ENCODE assay signal across 1 cellular context in the genomic region with DNA sequence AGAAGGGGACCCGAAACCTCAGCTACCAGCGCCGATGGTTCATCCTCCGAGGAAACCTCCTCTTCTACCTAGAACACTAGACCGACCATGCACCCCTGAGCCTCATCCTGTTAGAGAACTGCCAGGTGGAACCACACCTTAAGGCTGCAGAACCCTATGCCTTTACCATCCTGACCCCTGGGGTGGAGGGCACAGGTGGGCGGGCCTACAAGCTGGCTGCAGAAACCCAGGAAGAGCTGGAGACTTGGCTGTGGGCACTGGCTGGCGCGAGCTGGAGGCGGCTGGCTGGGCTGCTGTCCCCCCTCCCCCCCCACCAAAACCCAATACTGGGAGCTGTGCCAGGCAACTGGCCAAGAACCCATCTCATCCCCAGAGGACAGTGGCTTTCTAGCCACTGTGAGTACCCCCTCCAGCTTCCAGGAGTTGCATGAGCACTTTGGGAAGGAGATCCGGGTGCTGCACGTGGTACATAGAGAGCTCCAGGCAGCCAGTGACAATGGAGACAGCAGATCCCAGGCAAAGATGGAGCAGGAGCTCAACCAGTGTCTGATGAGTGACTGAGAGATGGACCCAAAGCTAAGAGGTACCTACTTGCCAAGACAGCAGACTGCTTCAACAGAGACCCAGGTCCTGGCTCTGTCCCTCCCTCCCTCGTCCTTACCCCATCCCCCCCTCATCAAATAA.
TF ChIP-seq lines count a peak whose summit lies in the region.

No MANE protein-coding gene starts in this region.

TF ChIP-seq in GM12878, 131 proteins besides CTCF, POLR2A, EP300 and RAD21:
- TF ChIP-seq, protein P1, sequence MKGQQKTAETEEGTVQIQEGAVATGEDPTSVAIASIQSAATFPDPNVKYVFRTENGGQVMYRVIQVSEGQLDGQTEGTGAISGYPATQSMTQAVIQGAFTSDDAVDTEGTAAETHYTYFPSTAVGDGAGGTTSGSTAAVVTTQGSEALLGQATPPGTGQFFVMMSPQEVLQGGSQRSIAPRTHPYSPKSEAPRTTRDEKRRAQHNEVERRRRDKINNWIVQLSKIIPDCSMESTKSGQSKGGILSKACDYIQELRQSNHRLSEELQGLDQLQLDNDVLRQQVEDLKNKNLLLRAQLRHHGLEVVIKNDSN (IDR thresholded peaks at IDR 0.05; ENCODE audit: borderline replicate concordance, extremely low read length, insufficient read depth, low read depth, low read length) = no peak
- no peak for TF ChIP-seq ZNF622 (IDR thresholded peaks at IDR 0.05)
- TF ChIP-seq, protein P2, sequence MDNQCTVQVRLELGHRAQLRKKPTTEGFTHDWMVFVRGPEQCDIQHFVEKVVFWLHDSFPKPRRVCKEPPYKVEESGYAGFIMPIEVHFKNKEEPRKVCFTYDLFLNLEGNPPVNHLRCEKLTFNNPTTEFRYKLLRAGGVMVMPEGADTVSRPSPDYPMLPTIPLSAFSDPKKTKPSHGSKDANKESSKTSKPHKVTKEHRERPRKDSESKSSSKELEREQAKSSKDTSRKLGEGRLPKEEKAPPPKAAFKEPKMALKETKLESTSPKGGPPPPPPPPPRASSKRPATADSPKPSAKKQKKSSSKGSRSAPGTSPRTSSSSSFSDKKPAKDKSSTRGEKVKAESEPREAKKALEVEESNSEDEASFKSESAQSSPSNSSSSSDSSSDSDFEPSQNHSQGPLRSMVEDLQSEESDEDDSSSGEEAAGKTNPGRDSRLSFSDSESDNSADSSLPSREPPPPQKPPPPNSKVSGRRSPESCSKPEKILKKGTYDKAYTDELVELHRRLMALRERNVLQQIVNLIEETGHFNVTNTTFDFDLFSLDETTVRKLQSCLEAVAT (IDR thresholded peaks at IDR 0.05) = no peak
- TF ChIP-seq SMC3 (IDR thresholded peaks at IDR 0.05; ENCODE audit: borderline replicate concordance, low read length) = no peak
- TF ChIP-seq, protein P3, sequence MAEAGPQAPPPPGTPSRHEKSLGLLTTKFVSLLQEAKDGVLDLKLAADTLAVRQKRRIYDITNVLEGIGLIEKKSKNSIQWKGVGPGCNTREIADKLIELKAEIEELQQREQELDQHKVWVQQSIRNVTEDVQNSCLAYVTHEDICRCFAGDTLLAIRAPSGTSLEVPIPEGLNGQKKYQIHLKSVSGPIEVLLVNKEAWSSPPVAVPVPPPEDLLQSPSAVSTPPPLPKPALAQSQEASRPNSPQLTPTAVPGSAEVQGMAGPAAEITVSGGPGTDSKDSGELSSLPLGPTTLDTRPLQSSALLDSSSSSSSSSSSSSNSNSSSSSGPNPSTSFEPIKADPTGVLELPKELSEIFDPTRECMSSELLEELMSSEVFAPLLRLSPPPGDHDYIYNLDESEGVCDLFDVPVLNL (IDR thresholded peaks at IDR 0.05; ENCODE audit: low read depth, low read length) = no peak
